1 cellular context compared by ENCODE assay signal in the genomic region with DNA sequence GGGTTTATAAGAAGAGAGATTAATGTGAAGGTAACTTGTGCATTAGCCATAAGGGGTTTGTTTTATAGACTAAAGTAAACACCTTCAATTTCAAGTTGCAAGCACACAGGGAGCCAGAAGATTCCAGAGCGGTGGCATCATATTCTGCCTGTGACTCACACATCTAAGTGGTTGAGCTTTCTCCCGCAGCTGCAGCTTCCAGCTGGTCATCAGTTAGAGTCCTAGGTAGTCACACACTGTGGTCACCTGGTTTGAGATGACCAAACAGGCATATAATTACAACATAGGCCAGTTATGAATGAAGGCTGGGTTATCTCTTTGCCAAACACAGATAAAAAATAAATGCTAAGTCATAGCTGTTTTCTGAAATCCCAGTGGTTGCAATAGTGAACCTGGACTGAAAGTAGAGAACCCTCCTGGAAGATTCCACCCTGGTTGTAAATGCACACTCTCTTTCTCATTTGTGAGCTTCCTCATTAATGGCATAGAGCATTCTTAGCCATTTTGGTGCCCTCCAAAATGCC.
TF ChIP-seq lines count a peak whose summit lies in the region.

No MANE protein-coding gene starts in this region.

TF ChIP-seq in K562, 482 proteins besides CTCF, POLR2A, EP300 and RAD21 (continued from another document and continues in another):
- TF ChIP-seq, protein P1, sequence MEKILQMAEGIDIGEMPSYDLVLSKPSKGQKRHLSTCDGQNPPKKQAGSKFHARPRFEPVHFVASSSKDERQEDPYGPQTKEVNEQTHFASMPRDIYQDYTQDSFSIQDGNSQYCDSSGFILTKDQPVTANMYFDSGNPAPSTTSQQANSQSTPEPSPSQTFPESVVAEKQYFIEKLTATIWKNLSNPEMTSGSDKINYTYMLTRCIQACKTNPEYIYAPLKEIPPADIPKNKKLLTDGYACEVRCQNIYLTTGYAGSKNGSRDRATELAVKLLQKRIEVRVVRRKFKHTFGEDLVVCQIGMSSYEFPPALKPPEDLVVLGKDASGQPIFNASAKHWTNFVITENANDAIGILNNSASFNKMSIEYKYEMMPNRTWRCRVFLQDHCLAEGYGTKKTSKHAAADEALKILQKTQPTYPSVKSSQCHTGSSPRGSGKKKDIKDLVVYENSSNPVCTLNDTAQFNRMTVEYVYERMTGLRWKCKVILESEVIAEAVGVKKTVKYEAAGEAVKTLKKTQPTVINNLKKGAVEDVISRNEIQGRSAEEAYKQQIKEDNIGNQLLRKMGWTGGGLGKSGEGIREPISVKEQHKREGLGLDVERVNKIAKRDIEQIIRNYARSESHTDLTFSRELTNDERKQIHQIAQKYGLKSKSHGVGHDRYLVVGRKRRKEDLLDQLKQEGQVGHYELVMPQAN (IDR thresholded peaks at IDR 0.05; ENCODE audit: borderline replicate concordance) = no peak
- no peak for TF ChIP-seq HDAC3 (IDR thresholded peaks at IDR 0.05; ENCODE audit: borderline replicate concordance, partially characterized antibody)
- TF ChIP-seq, protein P2, sequence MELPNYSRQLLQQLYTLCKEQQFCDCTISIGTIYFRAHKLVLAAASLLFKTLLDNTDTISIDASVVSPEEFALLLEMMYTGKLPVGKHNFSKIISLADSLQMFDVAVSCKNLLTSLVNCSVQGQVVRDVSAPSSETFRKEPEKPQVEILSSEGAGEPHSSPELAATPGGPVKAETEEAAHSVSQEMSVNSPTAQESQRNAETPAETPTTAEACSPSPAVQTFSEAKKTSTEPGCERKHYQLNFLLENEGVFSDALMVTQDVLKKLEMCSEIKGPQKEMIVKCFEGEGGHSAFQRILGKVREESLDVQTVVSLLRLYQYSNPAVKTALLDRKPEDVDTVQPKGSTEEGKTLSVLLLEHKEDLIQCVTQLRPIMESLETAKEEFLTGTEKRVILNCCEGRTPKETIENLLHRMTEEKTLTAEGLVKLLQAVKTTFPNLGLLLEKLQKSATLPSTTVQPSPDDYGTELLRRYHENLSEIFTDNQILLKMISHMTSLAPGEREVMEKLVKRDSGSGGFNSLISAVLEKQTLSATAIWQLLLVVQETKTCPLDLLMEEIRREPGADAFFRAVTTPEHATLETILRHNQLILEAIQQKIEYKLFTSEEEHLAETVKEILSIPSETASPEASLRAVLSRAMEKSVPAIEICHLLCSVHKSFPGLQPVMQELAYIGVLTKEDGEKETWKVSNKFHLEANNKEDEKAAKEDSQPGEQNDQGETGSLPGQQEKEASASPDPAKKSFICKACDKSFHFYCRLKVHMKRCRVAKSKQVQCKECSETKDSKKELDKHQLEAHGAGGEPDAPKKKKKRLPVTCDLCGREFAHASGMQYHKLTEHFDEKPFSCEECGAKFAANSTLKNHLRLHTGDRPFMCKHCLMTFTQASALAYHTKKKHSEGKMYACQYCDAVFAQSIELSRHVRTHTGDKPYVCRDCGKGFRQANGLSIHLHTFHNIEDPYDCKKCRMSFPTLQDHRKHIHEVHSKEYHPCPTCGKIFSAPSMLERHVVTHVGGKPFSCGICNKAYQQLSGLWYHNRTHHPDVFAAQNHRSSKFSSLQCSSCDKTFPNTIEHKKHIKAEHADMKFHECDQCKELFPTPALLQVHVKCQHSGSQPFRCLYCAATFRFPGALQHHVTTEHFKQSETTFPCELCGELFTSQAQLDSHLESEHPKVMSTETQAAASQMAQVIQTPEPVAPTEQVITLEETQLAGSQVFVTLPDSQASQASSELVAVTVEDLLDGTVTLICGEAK (IDR thresholded peaks at IDR 0.05) = no peak
- TF ChIP-seq, protein P2 (CRISPR knock-in tag; IDR thresholded peaks at IDR 0.05) = no peak
- TF ChIP-seq TAL1 (IDR thresholded peaks at IDR 0.05) = peak; percentile 49
- TF ChIP-seq, protein P3, sequence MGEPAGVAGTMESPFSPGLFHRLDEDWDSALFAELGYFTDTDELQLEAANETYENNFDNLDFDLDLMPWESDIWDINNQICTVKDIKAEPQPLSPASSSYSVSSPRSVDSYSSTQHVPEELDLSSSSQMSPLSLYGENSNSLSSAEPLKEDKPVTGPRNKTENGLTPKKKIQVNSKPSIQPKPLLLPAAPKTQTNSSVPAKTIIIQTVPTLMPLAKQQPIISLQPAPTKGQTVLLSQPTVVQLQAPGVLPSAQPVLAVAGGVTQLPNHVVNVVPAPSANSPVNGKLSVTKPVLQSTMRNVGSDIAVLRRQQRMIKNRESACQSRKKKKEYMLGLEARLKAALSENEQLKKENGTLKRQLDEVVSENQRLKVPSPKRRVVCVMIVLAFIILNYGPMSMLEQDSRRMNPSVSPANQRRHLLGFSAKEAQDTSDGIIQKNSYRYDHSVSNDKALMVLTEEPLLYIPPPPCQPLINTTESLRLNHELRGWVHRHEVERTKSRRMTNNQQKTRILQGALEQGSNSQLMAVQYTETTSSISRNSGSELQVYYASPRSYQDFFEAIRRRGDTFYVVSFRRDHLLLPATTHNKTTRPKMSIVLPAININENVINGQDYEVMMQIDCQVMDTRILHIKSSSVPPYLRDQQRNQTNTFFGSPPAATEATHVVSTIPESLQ (CRISPR knock-in tag; IDR thresholded peaks at IDR 0.05) = no peak
- TF ChIP-seq ZNF75A (CRISPR knock-in tag; IDR thresholded peaks at IDR 0.05) = no peak
- TF ChIP-seq, protein P4, sequence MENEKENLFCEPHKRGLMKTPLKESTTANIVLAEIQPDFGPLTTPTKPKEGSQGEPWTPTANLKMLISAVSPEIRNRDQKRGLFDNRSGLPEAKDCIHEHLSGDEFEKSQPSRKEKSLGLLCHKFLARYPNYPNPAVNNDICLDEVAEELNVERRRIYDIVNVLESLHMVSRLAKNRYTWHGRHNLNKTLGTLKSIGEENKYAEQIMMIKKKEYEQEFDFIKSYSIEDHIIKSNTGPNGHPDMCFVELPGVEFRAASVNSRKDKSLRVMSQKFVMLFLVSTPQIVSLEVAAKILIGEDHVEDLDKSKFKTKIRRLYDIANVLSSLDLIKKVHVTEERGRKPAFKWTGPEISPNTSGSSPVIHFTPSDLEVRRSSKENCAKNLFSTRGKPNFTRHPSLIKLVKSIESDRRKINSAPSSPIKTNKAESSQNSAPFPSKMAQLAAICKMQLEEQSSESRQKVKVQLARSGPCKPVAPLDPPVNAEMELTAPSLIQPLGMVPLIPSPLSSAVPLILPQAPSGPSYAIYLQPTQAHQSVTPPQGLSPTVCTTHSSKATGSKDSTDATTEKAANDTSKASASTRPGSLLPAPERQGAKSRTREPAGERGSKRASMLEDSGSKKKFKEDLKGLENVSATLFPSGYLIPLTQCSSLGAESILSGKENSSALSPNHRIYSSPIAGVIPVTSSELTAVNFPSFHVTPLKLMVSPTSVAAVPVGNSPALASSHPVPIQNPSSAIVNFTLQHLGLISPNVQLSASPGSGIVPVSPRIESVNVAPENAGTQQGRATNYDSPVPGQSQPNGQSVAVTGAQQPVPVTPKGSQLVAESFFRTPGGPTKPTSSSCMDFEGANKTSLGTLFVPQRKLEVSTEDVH (IDR thresholded peaks at IDR 0.05; ENCODE audit: low read depth, partially characterized antibody) = no peak
- no peak for TF ChIP-seq SETDB1 (IDR thresholded peaks at IDR 0.05; ENCODE audit: low read length)
- 0 out of 2 replicates have a peak, but pooled peaks have one; percentile 49 for TF ChIP-seq NCOA1 (IDR thresholded peaks at IDR 0.05; ENCODE audit: low read depth)
- peak; percentile 96 for TF ChIP-seq FOSL1 (tag; conservative IDR thresholded peaks at IDR 0.05)
- peak in 1 of 2 experiments; percentile 32; a peak in 1 of 4 replicates for TF ChIP-seq FOXK2 (conservative IDR thresholded peaks at IDR 0.05 in 1 of 2, IDR thresholded peaks at IDR 0.05 in 1 of 2; ENCODE audit: low read depth in 2 of 2)
- no peak for TF ChIP-seq MEF2D (tag; conservative IDR thresholded peaks at IDR 0.05; ENCODE audit: low read depth)
- TF ChIP-seq, protein P5, sequence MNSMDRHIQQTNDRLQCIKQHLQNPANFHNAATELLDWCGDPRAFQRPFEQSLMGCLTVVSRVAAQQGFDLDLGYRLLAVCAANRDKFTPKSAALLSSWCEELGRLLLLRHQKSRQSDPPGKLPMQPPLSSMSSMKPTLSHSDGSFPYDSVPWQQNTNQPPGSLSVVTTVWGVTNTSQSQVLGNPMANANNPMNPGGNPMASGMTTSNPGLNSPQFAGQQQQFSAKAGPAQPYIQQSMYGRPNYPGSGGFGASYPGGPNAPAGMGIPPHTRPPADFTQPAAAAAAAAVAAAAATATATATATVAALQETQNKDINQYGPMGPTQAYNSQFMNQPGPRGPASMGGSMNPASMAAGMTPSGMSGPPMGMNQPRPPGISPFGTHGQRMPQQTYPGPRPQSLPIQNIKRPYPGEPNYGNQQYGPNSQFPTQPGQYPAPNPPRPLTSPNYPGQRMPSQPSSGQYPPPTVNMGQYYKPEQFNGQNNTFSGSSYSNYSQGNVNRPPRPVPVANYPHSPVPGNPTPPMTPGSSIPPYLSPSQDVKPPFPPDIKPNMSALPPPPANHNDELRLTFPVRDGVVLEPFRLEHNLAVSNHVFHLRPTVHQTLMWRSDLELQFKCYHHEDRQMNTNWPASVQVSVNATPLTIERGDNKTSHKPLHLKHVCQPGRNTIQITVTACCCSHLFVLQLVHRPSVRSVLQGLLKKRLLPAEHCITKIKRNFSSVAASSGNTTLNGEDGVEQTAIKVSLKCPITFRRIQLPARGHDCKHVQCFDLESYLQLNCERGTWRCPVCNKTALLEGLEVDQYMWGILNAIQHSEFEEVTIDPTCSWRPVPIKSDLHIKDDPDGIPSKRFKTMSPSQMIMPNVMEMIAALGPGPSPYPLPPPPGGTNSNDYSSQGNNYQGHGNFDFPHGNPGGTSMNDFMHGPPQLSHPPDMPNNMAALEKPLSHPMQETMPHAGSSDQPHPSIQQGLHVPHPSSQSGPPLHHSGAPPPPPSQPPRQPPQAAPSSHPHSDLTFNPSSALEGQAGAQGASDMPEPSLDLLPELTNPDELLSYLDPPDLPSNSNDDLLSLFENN (IDR thresholded peaks at IDR 0.05; ENCODE audit: low read depth in 2 of 2, low read length in 2 of 2) = 0 out of 4 replicates have a peak, but pooled peaks of 1 of the 2 experiments have one; percentile 36
- TF ChIP-seq ZNF561 (CRISPR knock-in tag; conservative IDR thresholded peaks at IDR 0.05) = no peak
- TF ChIP-seq SIX5 (IDR thresholded peaks at IDR 0.05; ENCODE audit: borderline replicate concordance in 1 of 2, insufficient read depth in 1 of 2, low read depth in 1 of 2, low read length in 2 of 2) = no peak
- peak; percentile 87 for TF ChIP-seq CBFA2T3 (IDR thresholded peaks at IDR 0.05)
- no peak for TF ChIP-seq ZNF408 (CRISPR knock-in tag; IDR thresholded peaks at IDR 0.05; ENCODE audit: low read depth)
